Comparison of ENCODE assay signal across 1 cellular context in genomic region chr4:119977546-119977945, GRCh38.
TF ChIP-seq lines count a peak whose summit lies in the region.

No MANE protein-coding gene starts in this region.

TF ChIP-seq in WTC11, 78 proteins besides CTCF, POLR2A, EP300 and RAD21 (continued from another document):
- no peak for TF ChIP-seq ARID4B (CRISPR knock-in tag; IDR thresholded peaks at IDR 0.05; ENCODE audit: borderline replicate concordance)
- TF ChIP-seq ZNF396 (CRISPR knock-in tag; IDR thresholded peaks at IDR 0.05; ENCODE audit: borderline replicate concordance), result no peak
